8 cellular contexts compared by ENCODE assay signal in genomic region chr12:106135781-106136180, GRCh38. TPM values are rescaled to one million over a fixed set of nuclear protein-coding genes. Genes with fewer than 3 reads are reported as not detected.
DNase-seq lines count a peak whose midpoint lies in the region; ATAC-seq, FAIRE-seq and TF ChIP-seq lines count a peak whose summit lies in the region.
"Had no signal": no experiment of that assay in that cellular context is flagged by ENCODE, and none has a peak within 500 bp of the region (broad histone marks: within the 10 kb centered on the region; RNA-seq: fewer than 3 reads in every experiment).

No MANE protein-coding gene starts in this region.

- H3K27ac ChIP-seq in keratinocyte (ENCODE audit: control insufficient read depth, insufficient read depth, low read length) (peak overlapping the region; percentile 89), suprapubic skin (peak overlapping the region; percentile 99)

- peak overlapping the region; percentile 91 for H3K4me2 ChIP-seq in keratinocyte (ENCODE audit: control insufficient read depth, extremely low read depth, insufficient read depth, low read depth, low read length)

- no peaks in the 10 kb centered on the region for H3K27me3 ChIP-seq in keratinocyte (ENCODE audit: control insufficient read depth, extremely low read depth, insufficient read depth, low read length)
- H3K27me3 ChIP-seq in suprapubic skin = peaks cover 2% of the 10 kb centered on the region

- intact Hi-C loops in head of caudate nucleus (cut with DNase I) = loop anchor here (10.0 kb wide), 1 partner anchor 711 kb away; no protein-coding TSS in a partner anchor

- H3K36me3 ChIP-seq in keratinocyte (ENCODE audit: control insufficient read depth in 2 of 2, extremely low read depth in 1 of 2, insufficient read depth in 2 of 2, low read length in 2 of 2) (no peaks in the 10 kb centered on the region), suprapubic skin (no peaks in the 10 kb centered on the region)

- dilution Hi-C loops in keratinocyte (cut with MboI; ENCODE audit: extremely low pct_ligation_motif_present, low sequenced_read_pairs) = no loop called here

- no peaks in the 10 kb centered on the region for H4K20me1 ChIP-seq in keratinocyte (ENCODE audit: control insufficient read depth, extremely low read depth, insufficient read depth, low read length)

- H3K27ac Mint-ChIP-seq in activated naive CD4-positive, alpha-beta T cell treated with anti-CD3 and anti-CD28 coated beads, Interleukin-2, amount 50 U/mL, for 72 hours = no peak overlapping the region
- H3K27ac Mint-ChIP-seq: stimulated activated naive CD8-positive, alpha-beta T cell treated with anti-CD3 and anti-CD28 coated beads, Interleukin-15, Interleukin-2, amounts not matched to agents 100 ng/mL and 50 ng/mL, for 24 hours had no signal

- H3K4me3 ChIP-seq in astrocyte of the spinal cord (ENCODE audit: low read depth, low read length) (peak overlapping the region; percentile 56), keratinocyte (ENCODE audit: control insufficient read depth in 2 of 3, extremely low read depth in 1 of 3, insufficient read depth in 2 of 3, low read depth in 1 of 3, low read length in 3 of 3) (peak overlapping the region; percentile 8 to 82 (median 61)), suprapubic skin (peak overlapping the region; percentile 90)

- peak; percentile 84 for FAIRE-seq in keratinocyte (lab: Jason Lieb, UNC)

- ATAC-seq in activated naive CD4-positive, alpha-beta T cell treated with anti-CD3 and anti-CD28 coated beads, Interleukin-2, amount 50 U/mL, for 72 hours = no peak
- ATAC-seq in GM19467 (IDR thresholded peaks at IDR 0.05; ENCODE audit: unreplicated experiment) = no peak

- H3K36me3 Mint-ChIP-seq in activated naive CD4-positive, alpha-beta T cell treated with anti-CD3 and anti-CD28 coated beads, Interleukin-2, amount 50 U/mL, for 72 hours = peaks cover 5 to 6% of the 10 kb centered on the region in 2 donors

- 13% methylated on average over 4 of the region's 4 CpGs for WGBS in suprapubic skin

- H3K4me1 ChIP-seq in keratinocyte (ENCODE audit: control insufficient read depth, extremely low read depth, insufficient read depth, low read length) = peaks cover 60% of the 10 kb centered on the region
- peaks cover 84% of the 10 kb centered on the region for H3K4me1 ChIP-seq in suprapubic skin

- in situ Hi-C loops in astrocyte of the spinal cord (cut with HindIII; ENCODE audit: low sequenced_read_pairs) = no loop called here

- H3K9me3 Mint-ChIP-seq in activated naive CD4-positive, alpha-beta T cell treated with anti-CD3 and anti-CD28 coated beads, Interleukin-2, amount 50 U/mL, for 72 hours = no peaks in the 10 kb centered on the region
- H3K9me3 Mint-ChIP-seq: stimulated activated naive CD8-positive, alpha-beta T cell treated with anti-CD3 and anti-CD28 coated beads, Interleukin-15, Interleukin-2, amounts not matched to agents 100 ng/mL and 50 ng/mL, for 24 hours had no signal

- TF ChIP-seq POLR2A in suprapubic skin (IDR thresholded peaks at IDR 0.05) = no peak

- DNase-seq in HT1080 (ENCODE audit: low read depth) (peak; percentile 48), astrocyte of the spinal cord (ENCODE audit: low read depth, low spot score) (no peak), keratinocyte (ENCODE audit: low read depth, low spot score) (no peak), suprapubic skin (ENCODE audit: low spot score in 2 of 2) (no peak), head of caudate nucleus (no peak)
- no peak for DNase-seq in activated naive CD4-positive, alpha-beta T cell treated with anti-CD3 and anti-CD28 coated beads, Interleukin-2, amount 50 U/mL, for 72 hours (ENCODE audit: low spot score in 2 of 2)

- no peaks in the 10 kb centered on the region for H3K9me1 ChIP-seq in keratinocyte (ENCODE audit: control insufficient read depth, extremely low read depth, insufficient read depth, low read length)

- no peak for TF ChIP-seq EP300 in suprapubic skin (IDR thresholded peaks at IDR 0.05)

- H3K9ac ChIP-seq in keratinocyte (ENCODE audit: control insufficient read depth, extremely low read depth, insufficient read depth, low read length) = peak overlapping the region; percentile 66

- TF ChIP-seq CTCF in astrocyte of the spinal cord (IDR thresholded peaks at IDR 0.05; ENCODE audit: low read depth, low read length) (no peak), keratinocyte (optimal IDR thresholded peaks at IDR 0.05 in 1 of 3, IDR thresholded peaks at IDR 0.05 in 1 of 3, conservative IDR thresholded peaks at IDR 0.05 in 1 of 3; ENCODE audit: extremely low read depth in 1 of 3, insufficient read depth in 2 of 3, low read length in 3 of 3) (no peak), suprapubic skin (IDR thresholded peaks at IDR 0.05) (no peak)

- no peaks in the 10 kb centered on the region for H3K9me3 ChIP-seq in keratinocyte (ENCODE audit: control insufficient read depth, low read depth, low read length)
- no peaks in the 10 kb centered on the region for H3K9me3 ChIP-seq in suprapubic skin

- peaks cover 68% of the 10 kb centered on the region for H3K79me2 ChIP-seq in keratinocyte (ENCODE audit: control insufficient read depth, insufficient read depth, low read length)

- H2AFZ ChIP-seq in keratinocyte (ENCODE audit: control insufficient read depth, low read length) = no peak overlapping the region

RNA-seq across cellular contexts. Expression of gene NUAK1, which starts 3.0 kb away (rescaled TPM):
- 7.5 and 10.7 TPM in 2 replicates for total RNA-seq in HT1080 (2014; rRNA removed; shearing (Covaris generic))
- 5.2 and 7.5 TPM in 2 replicates for polyA plus RNA-seq in HT1080 (2015; cell fraction: cytosol; rRNA removed)
- polyA plus RNA-seq in HT1080 (2015; cell fraction: nucleus; rRNA removed) = 6.8 and 8.2 TPM in 2 replicates
- 11.7 to 31.0 TPM (median 12.3 TPM) in 3 replicates for polyA plus RNA-seq in keratinocyte
- polyA plus RNA-seq in keratinocyte (2011; ENCODE audit: low read depth) = 2.4 TPM
- 14.8 and 15.2 TPM in 2 replicates for polyA plus RNA-seq in keratinocyte (2011; cell fraction: cytosol; rRNA removed)
- polyA plus RNA-seq in keratinocyte (2011; cell fraction: nucleus; rRNA removed) = 22.7 and 25.6 TPM in 2 replicates
- 4.1 and 19.0 TPM in 2 replicates for polyA plus RNA-seq in keratinocyte (2012; ENCODE audit: low replicate concordance)
- 22.1 to 35.4 TPM (median 28.4 TPM) in 3 replicates for polyA minus RNA-seq in keratinocyte
- 40.9 TPM for polyA minus RNA-seq in keratinocyte (2011; cell fraction: cytosol; rRNA and poly(A)+ RNA removed)
- polyA minus RNA-seq in keratinocyte (2011; cell fraction: nucleus; rRNA and poly(A)+ RNA removed) = 17.3 and 42.0 TPM in 2 replicates
- total RNA-seq in suprapubic skin = 10 to 100 TPM; 22.6 to 44.3 (median 38.4) TPM
- total RNA-seq in activated naive CD4-positive, alpha-beta T cell treated with anti-CD3 and anti-CD28 coated beads, Interleukin-2, amount 50 U/mL, for 72 hours = not detected
